In genomic region chr10:121734517-121735137, GRCh38 we compare ENCODE assay signal across 8 cellular contexts.
DNase-seq lines count a peak whose midpoint lies in the region; ATAC-seq, FAIRE-seq and TF ChIP-seq lines count a peak whose summit lies in the region.

No MANE protein-coding gene starts in this region.

- H3K4me2 ChIP-seq in MM.1S (ENCODE audit: low read depth, low read length) (no peak overlapping the region), mesendoderm (ENCODE audit: low read length) (no peak overlapping the region)

- no peaks in the 10 kb centered on the region for H3K9me3 ChIP-seq in MM.1S (replicated peaks; ENCODE audit: insufficient read depth, low read length)

- H3F3A ChIP-seq in MM.1S (ENCODE audit: insufficient read depth, low read length) = no peaks in the 10 kb centered on the region

- no peak for FAIRE-seq in bronchial epithelial cell (lab: Jason Lieb, UNC)

- no peaks in the 10 kb centered on the region for H3K9me2 ChIP-seq in MM.1S (replicated peaks; ENCODE audit: insufficient read depth, low read length)

- no peak overlapping the region for H3K9ac ChIP-seq in MM.1S (ENCODE audit: low read length)
- H3K9ac ChIP-seq in mesendoderm (ENCODE audit: low read length) = no peak overlapping the region

- H3K27me3 ChIP-seq in MM.1S (replicated peaks; ENCODE audit: insufficient read depth, low read length) (no peaks in the 10 kb centered on the region), bronchial epithelial cell (ENCODE audit: control insufficient read depth, insufficient read depth, low read length) (no peaks in the 10 kb centered on the region), mesendoderm (ENCODE audit: insufficient read depth, low read length, poor library complexity) (no peaks in the 10 kb centered on the region)

- H2BK5ac ChIP-seq in mesendoderm (ENCODE audit: low read length) = no peak overlapping the region

- H3K27ac ChIP-seq in MM.1S (ENCODE audit: low read length) = no peak overlapping the region
- H3K27ac ChIP-seq in mesendoderm (ENCODE audit: low read depth, low read length) = no peak overlapping the region

- no peak overlapping the region for H4K8ac ChIP-seq in mesendoderm (ENCODE audit: low read depth, low read length)

- ATAC-seq in GM18520 (IDR thresholded peaks at IDR 0.05; ENCODE audit: unreplicated experiment) = no peak

- H3K36me3 ChIP-seq in MM.1S (replicated peaks; ENCODE audit: insufficient read depth, low read length) = no peaks in the 10 kb centered on the region
- H3K36me3 ChIP-seq in bronchial epithelial cell (ENCODE audit: control insufficient read depth, insufficient read depth, low read length) = no peaks in the 10 kb centered on the region
- H3K36me3 ChIP-seq in mesendoderm (ENCODE audit: control insufficient read depth, insufficient read depth, low read length) = no peaks in the 10 kb centered on the region

- no peak overlapping the region for H2BK120ac ChIP-seq in mesendoderm (ENCODE audit: low read depth, low read length)

- H3K56ac ChIP-seq in mesendoderm (ENCODE audit: low read length) = peak overlapping the region; percentile 31

- H3K4me3 ChIP-seq in MM.1S (ENCODE audit: low read length) (no peak overlapping the region), bronchial epithelial cell (ENCODE audit: low read depth, low read length) (no peak overlapping the region), mesendoderm (ENCODE audit: low read length) (no peak overlapping the region)

- H2BK15ac ChIP-seq in mesendoderm (replicated peaks; ENCODE audit: low read depth) = no peak overlapping the region

- H4K20me1 ChIP-seq in MM.1S (ENCODE audit: insufficient read depth, low read length) = no peaks in the 10 kb centered on the region

- peak; percentile 52 for TF ChIP-seq CTCF in MM.1S (IDR thresholded peaks at IDR 0.05; ENCODE audit: low read length)
- TF ChIP-seq CTCF in bronchial epithelial cell (IDR thresholded peaks at IDR 0.05; ENCODE audit: insufficient read depth, low read length, severe bottlenecking) = peak; percentile 63

- no peaks in the 10 kb centered on the region for H3K4me1 ChIP-seq in MM.1S (ENCODE audit: low read length)
- no peaks in the 10 kb centered on the region for H3K4me1 ChIP-seq in mesendoderm (ENCODE audit: control insufficient read depth, low read depth, low read length)

- H3K4ac ChIP-seq in mesendoderm (ENCODE audit: low read depth, low read length) = no peak overlapping the region

- no peak overlapping the region for H2AK5ac ChIP-seq in mesendoderm (ENCODE audit: low read length)

- WGBS in mesendoderm (ENCODE audit: extremely low coverage, insufficient coverage, low lambda C conversion rate) = no CpG with 5 or more reads among the region's 14 CpGs

- H3K79me1 ChIP-seq in mesendoderm (ENCODE audit: low read length) = no peaks in the 10 kb centered on the region

- no peak overlapping the region for H2AFZ ChIP-seq in MM.1S (ENCODE audit: low read length)

- no peak overlapping the region for H3K23ac ChIP-seq in mesendoderm (ENCODE audit: low read length)

- H3K79me2 ChIP-seq in MM.1S (ENCODE audit: low read length) (no peaks in the 10 kb centered on the region), mesendoderm (ENCODE audit: control insufficient read depth, insufficient read depth, low read length) (no peaks in the 10 kb centered on the region)

- DNase-seq in activated CD4-positive, alpha-beta T cell treated with anti-CD3 and anti-CD28 coated beads for 48 hours = peak; percentile 32
- no peak for DNase-seq in activated CD4-positive, alpha-beta T cell treated with anti-CD3 and anti-CD28 coated beads for 1 hour
- peak; percentile 33 for DNase-seq in MM.1S
- DNase-seq in bronchial epithelial cell (ENCODE audit: low read depth) = no peak
- DNase-seq in mesendoderm = no peak
- DNase-seq in A172 (ENCODE audit: low spot score) = no peak
- no peak for DNase-seq in stimulated activated naive CD4-positive, alpha-beta T cell treated with Interleukin-2 at 50 U/mL for 16 hours (lab: John Stamatoyannopoulos, UW)

- no peak overlapping the region for H4K5ac ChIP-seq in mesendoderm (ENCODE audit: low read length)

- H3K18ac ChIP-seq in mesendoderm (ENCODE audit: low read length) = no peak overlapping the region

Comparison
In these comparisons a context has a peak if more than half of its experiments do, and no peak if none do; other contexts are left out.
1. DNase-seq: peak in activated CD4-positive, alpha-beta T cell treated with anti-CD3 and anti-CD28 coated beads for 48 hours (single experiment) and MM.1S (single experiment); none in activated CD4-positive, alpha-beta T cell treated with anti-CD3 and anti-CD28 coated beads for 1 hour (single experiment), bronchial epithelial cell (single experiment), mesendoderm (single experiment), A172 (single experiment) and stimulated activated naive CD4-positive, alpha-beta T cell treated with Interleukin-2 at 50 U/mL for 16 hours (single experiment).